In the genomic region with DNA sequence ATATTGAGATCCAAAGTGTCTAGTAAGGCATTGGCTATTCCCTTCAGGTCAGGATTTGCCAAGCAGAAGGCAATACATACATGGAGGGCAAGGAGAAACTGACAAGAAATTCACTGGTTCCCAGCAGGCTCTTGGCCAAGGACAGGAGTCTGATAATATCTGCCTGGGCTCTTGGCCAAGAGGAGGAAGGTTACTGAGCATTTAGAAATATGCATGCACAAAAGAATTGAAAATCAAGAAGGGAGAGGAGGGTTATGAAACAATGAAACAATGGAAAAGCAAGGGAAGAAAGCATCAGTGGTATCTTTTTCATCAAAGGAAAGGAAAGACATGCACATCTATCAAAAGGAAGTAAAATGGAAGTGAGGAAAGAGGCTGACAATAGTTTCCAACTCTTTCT, we compare ENCODE assay signal across 2 cellular contexts.
TF ChIP-seq lines count a peak whose summit lies in the region.

No MANE protein-coding gene starts in this region.

TF ChIP-seq in IMR-90, 13 proteins besides CTCF, POLR2A, EP300 and RAD21:
- TF ChIP-seq NFE2L2 (IDR thresholded peaks at IDR 0.05; ENCODE audit: low read depth, low read length) = no peak
- no peak for TF ChIP-seq MAZ (IDR thresholded peaks at IDR 0.05; ENCODE audit: borderline replicate concordance, low read depth, low read length)
- no peak for TF ChIP-seq RFX5 (IDR thresholded peaks at IDR 0.05; ENCODE audit: low read depth, low read length)
- no peak for TF ChIP-seq MAFK (IDR thresholded peaks at IDR 0.05; ENCODE audit: low read depth, low read length)
- no peak for TF ChIP-seq FOS (IDR thresholded peaks at IDR 0.05; ENCODE audit: low read depth, low read length)
- TF ChIP-seq SMC3 (IDR thresholded peaks at IDR 0.05; ENCODE audit: low read depth, low read length) = no peak
- no peak for TF ChIP-seq MXI1 (IDR thresholded peaks at IDR 0.05; ENCODE audit: borderline replicate concordance, low read depth, low read length)
- TF ChIP-seq, protein P1, sequence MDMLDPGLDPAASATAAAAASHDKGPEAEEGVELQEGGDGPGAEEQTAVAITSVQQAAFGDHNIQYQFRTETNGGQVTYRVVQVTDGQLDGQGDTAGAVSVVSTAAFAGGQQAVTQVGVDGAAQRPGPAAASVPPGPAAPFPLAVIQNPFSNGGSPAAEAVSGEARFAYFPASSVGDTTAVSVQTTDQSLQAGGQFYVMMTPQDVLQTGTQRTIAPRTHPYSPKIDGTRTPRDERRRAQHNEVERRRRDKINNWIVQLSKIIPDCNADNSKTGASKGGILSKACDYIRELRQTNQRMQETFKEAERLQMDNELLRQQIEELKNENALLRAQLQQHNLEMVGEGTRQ (IDR thresholded peaks at IDR 0.05; ENCODE audit: low read depth, low read length) = no peak
- TF ChIP-seq, protein P2, sequence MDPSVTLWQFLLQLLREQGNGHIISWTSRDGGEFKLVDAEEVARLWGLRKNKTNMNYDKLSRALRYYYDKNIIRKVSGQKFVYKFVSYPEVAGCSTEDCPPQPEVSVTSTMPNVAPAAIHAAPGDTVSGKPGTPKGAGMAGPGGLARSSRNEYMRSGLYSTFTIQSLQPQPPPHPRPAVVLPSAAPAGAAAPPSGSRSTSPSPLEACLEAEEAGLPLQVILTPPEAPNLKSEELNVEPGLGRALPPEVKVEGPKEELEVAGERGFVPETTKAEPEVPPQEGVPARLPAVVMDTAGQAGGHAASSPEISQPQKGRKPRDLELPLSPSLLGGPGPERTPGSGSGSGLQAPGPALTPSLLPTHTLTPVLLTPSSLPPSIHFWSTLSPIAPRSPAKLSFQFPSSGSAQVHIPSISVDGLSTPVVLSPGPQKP (IDR thresholded peaks at IDR 0.05; ENCODE audit: borderline replicate concordance, low read depth, low read length) = no peak
- no peak for TF ChIP-seq RCOR1 (IDR thresholded peaks at IDR 0.05; ENCODE audit: insufficient replicate concordance, low read length)
- no peak for TF ChIP-seq CHD1 (IDR thresholded peaks at IDR 0.05; ENCODE audit: low read depth, low read length)
- no peak for TF ChIP-seq BHLHE40 (IDR thresholded peaks at IDR 0.05; ENCODE audit: low read depth, low read length)
- no peak for TF ChIP-seq CEBPB (IDR thresholded peaks at IDR 0.05; ENCODE audit: low read depth, low read length)

TF ChIP-seq in HepG2, 621 proteins besides CTCF, POLR2A, EP300 and RAD21:
- TF ChIP-seq SOX5 (CRISPR knock-in tag; IDR thresholded peaks at IDR 0.05; ENCODE audit: borderline replicate concordance) (0 out of 2 replicates have a peak, but pooled peaks have one; percentile 14), SOX13 (IDR thresholded peaks at IDR 0.05) (no peak), SOX13 (CRISPR knock-in tag; conservative IDR thresholded peaks at IDR 0.05 in 1 of 2, IDR thresholded peaks at IDR 0.05 in 1 of 2) (peak in 1 of 2 experiments; percentile 70; a peak in 2 of 4 replicates), RFX5 (IDR thresholded peaks at IDR 0.05; ENCODE audit: low read depth, low read length) (no peak)
